In genomic region chr5:173745561-173745960, GRCh38 we compare ENCODE assay signal across 1 cellular context.
TF ChIP-seq lines count a peak whose summit lies in the region.

No MANE protein-coding gene starts in this region.

TF ChIP-seq in WTC11, 78 proteins besides CTCF, POLR2A, EP300 and RAD21 (continued from another document):
- TF ChIP-seq USF1 (CRISPR knock-in tag; IDR thresholded peaks at IDR 0.05) = no peak
- no peak for TF ChIP-seq NFE2L1 (CRISPR knock-in tag; IDR thresholded peaks at IDR 0.05)
- no peak for TF ChIP-seq USF2 (CRISPR knock-in tag; IDR thresholded peaks at IDR 0.05)
- no peak for TF ChIP-seq SMAD4 (CRISPR knock-in tag; IDR thresholded peaks at IDR 0.05)
- TF ChIP-seq RELA (CRISPR knock-in tag; IDR thresholded peaks at IDR 0.05; ENCODE audit: borderline replicate concordance) = no peak
- no peak for TF ChIP-seq JUN (CRISPR knock-in tag; IDR thresholded peaks at IDR 0.05)
- TF ChIP-seq SMAD3 (CRISPR knock-in tag; IDR thresholded peaks at IDR 0.05; ENCODE audit: borderline replicate concordance) = no peak
